In the genomic region with DNA sequence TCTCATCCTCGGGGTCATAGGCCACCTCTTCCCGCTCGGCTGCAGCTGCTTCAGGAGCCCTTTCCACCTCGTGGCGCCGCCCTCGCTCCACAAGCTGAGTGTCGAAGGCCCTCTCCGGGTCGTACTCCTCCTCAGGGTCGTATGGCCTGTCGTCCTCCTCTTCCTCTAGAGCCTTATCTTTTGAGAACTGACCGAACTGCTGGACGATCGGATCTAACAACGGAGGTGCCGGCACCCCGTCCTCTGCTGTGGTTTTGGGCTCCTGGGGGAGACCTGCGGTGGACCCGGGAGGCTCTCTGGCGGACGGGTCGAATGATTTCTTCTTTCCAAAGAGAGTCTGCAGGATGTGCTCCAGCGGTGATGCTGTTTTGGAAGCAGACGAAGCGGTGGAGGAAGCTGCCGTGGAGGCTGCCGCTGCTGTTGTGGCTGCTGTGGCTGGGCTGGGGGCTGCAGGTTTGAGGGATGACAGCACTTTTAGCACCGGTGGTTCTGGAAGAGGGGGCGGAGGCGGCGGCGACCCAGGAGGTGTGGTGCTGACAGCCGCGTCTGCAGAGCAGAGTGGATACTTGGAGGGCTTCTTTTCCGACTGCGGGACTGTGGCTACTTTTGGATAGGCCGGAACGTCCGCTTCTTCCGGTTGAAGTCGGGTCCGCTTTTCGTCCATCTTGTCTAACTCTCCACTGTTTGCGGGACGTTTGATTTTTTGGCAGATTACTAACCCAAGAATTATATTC, we compare ENCODE assay signal across 12 cellular contexts. TPM values are rescaled to one million over a fixed set of nuclear protein-coding genes. Genes with fewer than 3 reads are reported as not detected.
DNase-seq lines count a peak whose midpoint lies in the region; ATAC-seq and TF ChIP-seq lines count a peak whose summit lies in the region.
"Had no signal": no experiment of that assay in that cellular context is flagged by ENCODE, and none has a peak within 500 bp of the region (broad histone marks: within the 10 kb centered on the region; RNA-seq: fewer than 3 reads in every experiment).

No MANE protein-coding gene starts in this region.

- H4K20me1 ChIP-seq in BLaER1: peaks cover 9% of the 10 kb centered on the region; the same call in 1 of the 2 replicates

- ATAC-seq in Panc1: no peak

- H2BK15ac ChIP-seq in mesenchymal stem cell (ENCODE audit: low read depth, poor library complexity, severe bottlenecking): no peak overlapping the region

- peak overlapping the region; percentile 46 for H3K4me2 ChIP-seq in BLaER1
- H3K4me2 ChIP-seq in mesenchymal stem cell (ENCODE audit: low read length, poor library complexity, severe bottlenecking): no peak overlapping the region

- no peak overlapping the region for H3K4ac ChIP-seq in mesenchymal stem cell (ENCODE audit: low read depth in 1 of 2, low read length in 2 of 2)

- DNase-seq in A673 (ENCODE audit: low spot score) (no peak), Panc1 (ENCODE audit: low read depth, low spot score) (no peak), glutamatergic neuron (no peak), mesenchymal stem cell (no peak)
- no peak for DNase-seq in activated CD4-positive, alpha-beta T cell treated with anti-CD3 and anti-CD28 coated beads, Interleukin-2, amount 50 U/mL, for 4 hours
- DNase-seq in activated CD4-positive, CD25-positive, alpha-beta regulatory T cell treated with anti-CD3 and anti-CD28 coated beads, Interleukin-2, amount 50 U/mL, for 72 hours: no peak
- no peak for DNase-seq in stimulated activated CD4-positive, alpha-beta T cell treated with anti-CD3 and anti-CD28 coated beads, Interleukin-4, amount 100 ng/mL, for 1 hour
- DNase-seq: GF-D8, NCI-H187, NCI-H226, NCI-H524 treated with DMSO at 0.1 percent for 48 hours had no signal

- H3K4me3 Mint-ChIP-seq in glutamatergic neuron (ENCODE audit: unreplicated experiment): no peak overlapping the region

- WGBS in mesenchymal stem cell: 96% methylated on average over 46 of the region's 46 CpGs

- H3K9me3 Mint-ChIP-seq in glutamatergic neuron (ENCODE audit: unreplicated experiment): peaks cover 5% of the 10 kb centered on the region

- no peak overlapping the region for H2AFZ ChIP-seq in mesenchymal stem cell (ENCODE audit: low read depth, low read length)

- H3K9ac ChIP-seq in BLaER1 (no peak overlapping the region), mesenchymal stem cell (ENCODE audit: low read length) (no peak overlapping the region)

- H2BK120ac ChIP-seq in mesenchymal stem cell (ENCODE audit: low read depth, low read length): no peak overlapping the region

- H3K9me3 ChIP-seq in A673 (ENCODE audit: low read depth, low read length, poor library complexity, severe bottlenecking): no peaks in the 10 kb centered on the region
- H3K9me3 ChIP-seq in BLaER1: no peaks in the 10 kb centered on the region
- H3K9me3 ChIP-seq in Panc1 (ENCODE audit: control insufficient read depth, insufficient read depth, low read depth, low read length): no peaks in the 10 kb centered on the region
- no peaks in the 10 kb centered on the region for H3K9me3 ChIP-seq in mesenchymal stem cell (ENCODE audit: control insufficient read depth, low read length)

- H3K4me3 ChIP-seq in A673 (ENCODE audit: low read depth, low read length, poor library complexity, severe bottlenecking): no peak overlapping the region
- H3K4me3 ChIP-seq in BLaER1: no peak overlapping the region
- no peak overlapping the region for H3K4me3 ChIP-seq in Panc1 (ENCODE audit: low read depth in 2 of 2, low read length in 2 of 2)
- no peak overlapping the region for H3K4me3 ChIP-seq in mesenchymal stem cell (ENCODE audit: insufficient read depth in 1 of 2, low read depth in 1 of 2, low read length in 2 of 2)

- TSS peak; percentile 14 for BruUV-seq in A673 (replicated peaks; lab: Mats Ljungman, UMichigan)
- TSS peak; percentile 18 for BruUV-seq in Panc1 (replicated peaks; lab: Mats Ljungman, UMichigan)

- in situ Hi-C loops in Panc1 (cut with HindIII; ENCODE audit: low pct_unique_long_range_greater_than_20kb, low sequenced_read_pairs): no loop called here

- H3K4me1 ChIP-seq in A673 (ENCODE audit: insufficient read depth, low read length, poor library complexity, severe bottlenecking) (peaks cover 18% of the 10 kb centered on the region), BLaER1 (peaks cover 74% of the 10 kb centered on the region), Panc1 (ENCODE audit: control insufficient read depth, insufficient read depth, low read length) (peaks cover 20% of the 10 kb centered on the region), mesenchymal stem cell (ENCODE audit: control insufficient read depth, insufficient read depth, low read depth, low read length) (peaks cover 26% of the 10 kb centered on the region)

- no peak overlapping the region for H3K18ac ChIP-seq in mesenchymal stem cell (ENCODE audit: low read depth in 1 of 2, low read length in 2 of 2)

- H2BK5ac ChIP-seq in mesenchymal stem cell (ENCODE audit: low read depth, low read length, poor library complexity, severe bottlenecking): no peak overlapping the region

- peaks cover 4% of the 10 kb centered on the region for H3K4me1 Mint-ChIP-seq in glutamatergic neuron (ENCODE audit: low read depth, unreplicated experiment)

- POLR2A ChIA-PET in A673 (lab: Charles Lee; ENCODE audit: low non-redundant PET): no interaction called here
- POLR2A ChIA-PET in Panc1 (lab: Charles Lee): no interaction called here

- no peak overlapping the region for H2AK5ac ChIP-seq in mesenchymal stem cell (ENCODE audit: low read length, severe bottlenecking)

- no peak for TF ChIP-seq CTCF in A673 (conservative IDR thresholded peaks at IDR 0.05; ENCODE audit: low read depth, low read length)
- TF ChIP-seq CTCF in Panc1 (IDR thresholded peaks at IDR 0.05): no peak
- TF ChIP-seq CTCF in glutamatergic neuron (IDR thresholded peaks at IDR 0.05; ENCODE audit: partially characterized antibody, unreplicated experiment): no peak

- no peak overlapping the region for H3K23ac ChIP-seq in mesenchymal stem cell (ENCODE audit: low read length in 2 of 2)

- H3K36me3 Mint-ChIP-seq in glutamatergic neuron (ENCODE audit: unreplicated experiment): peaks cover 10% of the 10 kb centered on the region

- no peak overlapping the region for H3K14ac ChIP-seq in mesenchymal stem cell (ENCODE audit: low read length in 2 of 2)

- H3K36me3 ChIP-seq in A673 (ENCODE audit: insufficient read depth, low read length, poor library complexity, severe bottlenecking) (peaks cover 15% of the 10 kb centered on the region), BLaER1 (peaks cover 47% of the 10 kb centered on the region), Panc1 (ENCODE audit: control insufficient read depth, insufficient read depth, low read length) (peaks cover 3% of the 10 kb centered on the region; the same call in 1 of the 2 replicates), mesenchymal stem cell (ENCODE audit: control insufficient read depth in 1 of 2, insufficient read depth in 2 of 2, low read depth in 1 of 2, low read length in 2 of 2) (peaks cover 40 to 58% of the 10 kb centered on the region in 2 experiments)

- CTCF ChIA-PET in A673 (lab: Charles Lee) (no interaction called here), Panc1 (lab: Charles Lee) (no interaction called here)

- peak overlapping the region; percentile 59 for H3K27ac Mint-ChIP-seq in glutamatergic neuron (ENCODE audit: unreplicated experiment)

- no peak overlapping the region for H4K91ac ChIP-seq in mesenchymal stem cell (ENCODE audit: low read length)

- intact Hi-C loops in A673 (cut with micrococcal nuclease; ENCODE audit: unreplicated experiment) (no loop called here), Panc1 (cut with micrococcal nuclease; ENCODE audit: unreplicated experiment) (no loop called here)

- H3K27me3 ChIP-seq in A673 (replicated peaks; ENCODE audit: insufficient read depth, low read depth, low read length, poor library complexity) (no peaks in the 10 kb centered on the region), BLaER1 (no peaks in the 10 kb centered on the region), Panc1 (ENCODE audit: control insufficient read depth, insufficient read depth, low read length) (no peaks in the 10 kb centered on the region), mesenchymal stem cell (ENCODE audit: control insufficient read depth in 1 of 2, insufficient read depth in 1 of 2, low read length in 2 of 2) (no peaks in the 10 kb centered on the region)

- H3K27me3 Mint-ChIP-seq in glutamatergic neuron (ENCODE audit: unreplicated experiment): peaks cover 7% of the 10 kb centered on the region

- H3K79me1 ChIP-seq in mesenchymal stem cell (replicated peaks; ENCODE audit: low read length, poor library complexity, severe bottlenecking): peaks cover 33% of the 10 kb centered on the region

- H3K27ac ChIP-seq in A673 (ENCODE audit: low read depth, low read length, poor library complexity, severe bottlenecking) (no peak overlapping the region), BLaER1 (peak overlapping the region; percentile 35; the same call in 1 of the 2 replicates), Panc1 (ENCODE audit: low read length) (no peak overlapping the region), mesenchymal stem cell (ENCODE audit: low read length, poor library complexity, severe bottlenecking) (no peak overlapping the region)

- no peak overlapping the region for H4K8ac ChIP-seq in mesenchymal stem cell (ENCODE audit: low read length)

- no peak overlapping the region for H2BK12ac ChIP-seq in mesenchymal stem cell (ENCODE audit: low read length in 2 of 2)

RNA-seq across cellular contexts. Expression of gene TCFL5, which starts 20.2 kb away (rescaled TPM):
- total RNA-seq in A673 (2021) (13.9 and 16.1 TPM in 2 replicates), Panc1 (2021; ENCODE audit: unreplicated experiment) (23.8 TPM), glutamatergic neuron (ENCODE audit: unreplicated experiment) (12.6 TPM)
- 22.3 TPM for polyA plus RNA-seq in Panc1 (2012; ENCODE audit: insufficient read length)
- polyA plus RNA-seq in mesenchymal stem cell (2013, experiment 1 of 2): 6.1 TPM
- polyA plus RNA-seq in mesenchymal stem cell (2013, experiment 2 of 2): 6.9 TPM

RNA-seq across cellular contexts. Expression of gene DIDO1, which starts 44.5 kb away (rescaled TPM):
- 61.7 and 64.4 TPM in 2 replicates for total RNA-seq in A673 (2021)
- 57.3 TPM for total RNA-seq in Panc1 (2021; ENCODE audit: unreplicated experiment)
- 33.9 TPM for polyA plus RNA-seq in Panc1 (2012; ENCODE audit: insufficient read length)
- total RNA-seq in glutamatergic neuron (ENCODE audit: unreplicated experiment): 77.8 TPM
- 19.5 TPM for polyA plus RNA-seq in mesenchymal stem cell (2013, experiment 1 of 2)
- 18.9 TPM for polyA plus RNA-seq in mesenchymal stem cell (2013, experiment 2 of 2)

RNA-seq across cellular contexts. Expression of gene GID8, which starts 56.1 kb away (rescaled TPM):
- total RNA-seq in A673 (2021) (40.2 and 42.0 TPM in 2 replicates), Panc1 (2021; ENCODE audit: unreplicated experiment) (37.3 TPM), glutamatergic neuron (ENCODE audit: unreplicated experiment) (57.8 TPM)
- polyA plus RNA-seq in Panc1 (2012; ENCODE audit: insufficient read length): 27.2 TPM
- polyA plus RNA-seq in mesenchymal stem cell (2013, experiment 1 of 2): 18.0 TPM
- polyA plus RNA-seq in mesenchymal stem cell (2013, experiment 2 of 2): 18.3 TPM
